ENCODE assay signal across 24 cellular contexts in genomic region chr6:47162231-47162630, GRCh38.
"Had no signal": no experiment of that assay in that cellular context is flagged by ENCODE, and none has a peak within 500 bp of the region (broad histone marks: within the 10 kb centered on the region; RNA-seq: fewer than 3 reads in every experiment).

No MANE protein-coding gene starts in this region.

- H3K36me3 ChIP-seq: neural progenitor cell, right lobe of liver, stomach, thyroid gland, vagina had no signal

- H2AFZ ChIP-seq: neural progenitor cell, parathyroid adenoma had no signal

- H3K4me1 Mint-ChIP-seq: mesothelial cell of epicardium; neural progenitor cell; stimulated activated effector memory CD8-positive, alpha-beta T cell treated with anti-CD3 and anti-CD28 coated beads, Interleukin-12 subunit alpha, Interleukin-12 subunit beta, amount 100 ng/mL, for 72 hours had no signal

- H3K4me1 ChIP-seq: parathyroid adenoma, right lobe of liver, vagina had no signal

- H3K4me3 ChIP-seq: coronary artery, lung, mucosa of descending colon, neural progenitor cell, right lobe of liver, stomach, thyroid gland, vagina had no signal

- H3K27me3 Mint-ChIP-seq: naive B cell, progenitor cell of endocrine pancreas had no signal

- DNase-seq: dermis blood vessel endothelial cell; effector memory CD4-positive, alpha-beta T cell; kidney; mesenchymal stem cell; mucosa of descending colon; naive B cell; right lobe of liver; small intestine; stimulated activated CD4-positive, alpha-beta T cell treated with anti-CD3 and anti-CD28 coated beads, Interleukin-15, amount 100 ng/mL, for 24 hours; stimulated activated CD4-positive, alpha-beta T cell treated with anti-CD3 and anti-CD28 coated beads, Interleukin-4, amount 100 ng/mL, for 24 hours; stimulated activated naive CD4-positive, alpha-beta T cell treated with Interleukin-2 at 50 U/mL for 16 hours; stomach; thyroid gland had no signal

- H3K9me3 Mint-ChIP-seq: natural killer cell treated with Interleukin-12 subunit alpha and Interleukin-12 subunit beta and Interleukin-15 and Interleukin-18, amount 100 ng/mL, for 72 hours; neural progenitor cell had no signal

- H3K36me3 Mint-ChIP-seq: mesothelial cell of epicardium; naive B cell; natural killer cell treated with Interleukin-12 subunit alpha and Interleukin-12 subunit beta and Interleukin-15 and Interleukin-18, amount 100 ng/mL, for 72 hours; neural progenitor cell; stimulated activated effector memory CD8-positive, alpha-beta T cell treated with anti-CD3 and anti-CD28 coated beads, Interleukin-12 subunit alpha, Interleukin-12 subunit beta, amount 100 ng/mL, for 72 hours had no signal

- H3K27ac Mint-ChIP-seq: mesothelial cell of epicardium; naive B cell; natural killer cell treated with Interleukin-12 subunit alpha and Interleukin-12 subunit beta and Interleukin-15 and Interleukin-18, amount 100 ng/mL, for 72 hours; neural progenitor cell; progenitor cell of endocrine pancreas; stimulated activated effector memory CD8-positive, alpha-beta T cell treated with anti-CD3 and anti-CD28 coated beads, Interleukin-12 subunit alpha, Interleukin-12 subunit beta, amount 100 ng/mL, for 72 hours had no signal

- H3K9ac ChIP-seq: neural progenitor cell, parathyroid adenoma had no signal

- H3K4me2 ChIP-seq: neural progenitor cell had no signal

- H3K9me3 ChIP-seq: mucosa of descending colon, right lobe of liver, stomach, thyroid gland, vagina had no signal

- FAIRE-seq: frontal cortex, kidney, small intestine had no signal

- H3K27ac ChIP-seq: coronary artery, neural progenitor cell, parathyroid adenoma, right lobe of liver, thyroid gland, vagina had no signal

- H3K79me2 ChIP-seq: parathyroid adenoma had no signal

- ATAC-seq: left lobe of liver; mucosa of descending colon; natural killer cell treated with Interleukin-12 subunit alpha and Interleukin-12 subunit beta and Interleukin-15 and Interleukin-18, amount 100 ng/mL, for 72 hours; right lobe of liver; stimulated activated effector memory CD8-positive, alpha-beta T cell treated with anti-CD3 and anti-CD28 coated beads, Interleukin-12 subunit alpha, Interleukin-12 subunit beta, amount 100 ng/mL, for 72 hours had no signal

- H3K4me3 Mint-ChIP-seq: mesothelial cell of epicardium; naive B cell; natural killer cell treated with Interleukin-12 subunit alpha and Interleukin-12 subunit beta and Interleukin-15 and Interleukin-18, amount 100 ng/mL, for 72 hours; neural progenitor cell; stimulated activated effector memory CD8-positive, alpha-beta T cell treated with anti-CD3 and anti-CD28 coated beads, Interleukin-12 subunit alpha, Interleukin-12 subunit beta, amount 100 ng/mL, for 72 hours had no signal

- H3K27me3 ChIP-seq: neural progenitor cell, right lobe of liver, stomach, thyroid gland, vagina had no signal
